ENCODE assay signal across 8 cellular contexts in genomic region chr22:42180349-42180842, GRCh38. TPM values are rescaled to one million over a fixed set of nuclear protein-coding genes. Genes with fewer than 3 reads are reported as not detected.
DNase-seq lines count a peak whose midpoint lies in the region; ATAC-seq and TF ChIP-seq lines count a peak whose summit lies in the region.

No MANE protein-coding gene starts in this region.

- H3K27me3 Mint-ChIP-seq in WTC11 (ENCODE audit: low read depth) (no peaks in the 10 kb centered on the region), endodermal cell (ENCODE audit: insufficient read depth) (no peaks in the 10 kb centered on the region)

- peaks cover 27% of the 10 kb centered on the region for H3K4me1 ChIP-seq in endodermal cell (ENCODE audit: control insufficient read depth, insufficient read depth, low read length)
- H3K4me1 ChIP-seq in parathyroid adenoma: no peaks in the 10 kb centered on the region

- H3K79me2 ChIP-seq in parathyroid adenoma: peaks cover 4% of the 10 kb centered on the region

- CTCF ChIA-PET in WTC11 (lab: Charles Lee) (no interaction called here), HEK293T (lab: Yijun Ruan, JAX) (interaction anchor here (0.6 to 0.8 kb wide), 2 partner anchors 9 to 263 kb away, joined by 3 read pairs; no protein-coding TSS in a partner anchor)

- DNase-seq in GM12865 (ENCODE audit: low read depth) (peak; percentile 41), WTC11 (ENCODE audit: low spot score) (no peak), endodermal cell (peak; percentile 30), HEK293T (ENCODE audit: extremely low spot score) (no peak), epidermal melanocyte (ENCODE audit: insufficient read length, low spot score) (no peak)

- peak overlapping the region; percentile 74; the same call in 1 of the 2 replicates for H3K27ac Mint-ChIP-seq in WTC11
- peak overlapping the region; percentile 87 for H3K27ac Mint-ChIP-seq in endodermal cell

- H3K27me3 ChIP-seq in endodermal cell (ENCODE audit: control insufficient read depth, insufficient read depth, low read length, poor library complexity, severe bottlenecking) (no peaks in the 10 kb centered on the region), parathyroid adenoma (ENCODE audit: control insufficient read depth, insufficient read depth, low read length) (no peaks in the 10 kb centered on the region)

- H3K9me3 ChIP-seq in endodermal cell (ENCODE audit: control insufficient read depth, low read length): no peaks in the 10 kb centered on the region
- H3K9me3 ChIP-seq in parathyroid adenoma (ENCODE audit: control insufficient read depth, low read length): no peaks in the 10 kb centered on the region

- no peak for TF ChIP-seq CTCF in GM12865 (IDR thresholded peaks at IDR 0.05; ENCODE audit: insufficient read depth, low read depth, low read length, missing control alignments)
- no peak for TF ChIP-seq CTCF in WTC11 (IDR thresholded peaks at IDR 0.05)
- no peak for TF ChIP-seq CTCF in endodermal cell (conservative IDR thresholded peaks at IDR 0.05)
- no peak for TF ChIP-seq CTCF in parathyroid adenoma (IDR thresholded peaks at IDR 0.05)

- no peak overlapping the region for H3K4me3 ChIP-seq in GM12865 (ENCODE audit: low read depth, low read length)
- no peak overlapping the region for H3K4me3 ChIP-seq in endodermal cell (ENCODE audit: low read length)
- H3K4me3 ChIP-seq in parathyroid adenoma (ENCODE audit: low read depth, low read length): no peak overlapping the region

- H2AFZ ChIP-seq in parathyroid adenoma: no peak overlapping the region

- H3K9ac ChIP-seq in endodermal cell (ENCODE audit: extremely low read depth, low read length, poor library complexity, severe bottlenecking) (no peak overlapping the region), parathyroid adenoma (no peak overlapping the region)

- H3K4me1 Mint-ChIP-seq in WTC11: 0 out of 2 replicates have a peak, but pooled peaks cover 3% of the 10 kb centered on the region
- H3K4me1 Mint-ChIP-seq in endodermal cell: peaks cover 49% of the 10 kb centered on the region

- no peak for ATAC-seq in WTC11
- no peak for ATAC-seq in GM19455 (IDR thresholded peaks at IDR 0.05; ENCODE audit: unreplicated experiment)
- no peak for ATAC-seq in HG02623 (IDR thresholded peaks at IDR 0.05; ENCODE audit: unreplicated experiment)

- peaks cover 17% of the 10 kb centered on the region for H3K36me3 Mint-ChIP-seq in WTC11
- peaks cover 30% of the 10 kb centered on the region for H3K36me3 Mint-ChIP-seq in endodermal cell (ENCODE audit: low read depth)

- H3K4me3 Mint-ChIP-seq in WTC11 (no peak overlapping the region), endodermal cell (no peak overlapping the region)

- H3K27ac ChIP-seq in endodermal cell (ENCODE audit: low read depth, low read length) (no peak overlapping the region), parathyroid adenoma (no peak overlapping the region)

- H3K36me3 ChIP-seq in endodermal cell (ENCODE audit: control insufficient read depth, insufficient read depth, low read length): peaks cover 19% of the 10 kb centered on the region
- H3K36me3 ChIP-seq in parathyroid adenoma (ENCODE audit: control insufficient read depth, insufficient read depth, low read length): no peaks in the 10 kb centered on the region

- POLR2A ChIA-PET in WTC11 (lab: Charles Lee) (no interaction called here), HEK293T (lab: Yijun Ruan, JAX) (no interaction called here)

- 89 to 94% methylated on average over 5 to 6 of the region's 6 CpGs for WGBS in endodermal cell (ENCODE audit: insufficient coverage in 1 of 2, insufficient read length in 1 of 2), 2 experiments

- H3K9me3 Mint-ChIP-seq in WTC11 (no peaks in the 10 kb centered on the region), endodermal cell (no peaks in the 10 kb centered on the region)

- peak overlapping the region; percentile 16 for H3K4me2 ChIP-seq in parathyroid adenoma (ENCODE audit: low read length)

TF ChIP-seq in WTC11, 78 proteins besides CTCF, POLR2A, EP300 and RAD21 (continues in another document):
- TF ChIP-seq ZSCAN18 (CRISPR knock-in tag; IDR thresholded peaks at IDR 0.05): no peak
- no peak for TF ChIP-seq ELF4 (CRISPR knock-in tag; IDR thresholded peaks at IDR 0.05; ENCODE audit: low read depth)
- no peak for TF ChIP-seq PRRX2 (CRISPR knock-in tag; IDR thresholded peaks at IDR 0.05)
- no peak for TF ChIP-seq JUN (CRISPR knock-in tag; IDR thresholded peaks at IDR 0.05)
- no peak for TF ChIP-seq HMGA2 (CRISPR knock-in tag; IDR thresholded peaks at IDR 0.05)
- no peak for TF ChIP-seq FOXK1 (CRISPR knock-in tag; IDR thresholded peaks at IDR 0.05)
- TF ChIP-seq EMX1 (CRISPR knock-in tag; IDR thresholded peaks at IDR 0.05): no peak
- no peak for TF ChIP-seq NFYB (CRISPR knock-in tag; conservative IDR thresholded peaks at IDR 0.05; ENCODE audit: low read depth)
- TF ChIP-seq ETV6 (CRISPR knock-in tag; IDR thresholded peaks at IDR 0.05): no peak
- TF ChIP-seq NR3C1 (CRISPR knock-in tag; conservative IDR thresholded peaks at IDR 0.05; ENCODE audit: low read depth): no peak
- no peak for TF ChIP-seq GTF2I (CRISPR knock-in tag; conservative IDR thresholded peaks at IDR 0.05)
- TF ChIP-seq, protein P1, sequence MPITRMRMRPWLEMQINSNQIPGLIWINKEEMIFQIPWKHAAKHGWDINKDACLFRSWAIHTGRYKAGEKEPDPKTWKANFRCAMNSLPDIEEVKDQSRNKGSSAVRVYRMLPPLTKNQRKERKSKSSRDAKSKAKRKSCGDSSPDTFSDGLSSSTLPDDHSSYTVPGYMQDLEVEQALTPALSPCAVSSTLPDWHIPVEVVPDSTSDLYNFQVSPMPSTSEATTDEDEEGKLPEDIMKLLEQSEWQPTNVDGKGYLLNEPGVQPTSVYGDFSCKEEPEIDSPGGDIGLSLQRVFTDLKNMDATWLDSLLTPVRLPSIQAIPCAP (CRISPR knock-in tag; IDR thresholded peaks at IDR 0.05): no peak
- TF ChIP-seq GABPB1 (CRISPR knock-in tag; IDR thresholded peaks at IDR 0.05): no peak

TF ChIP-seq in HEK293T, 16 proteins besides CTCF, POLR2A, EP300 and RAD21:
- TF ChIP-seq FOXM1 (IDR thresholded peaks at IDR 0.05; ENCODE audit: borderline replicate concordance) (no peak), ELF4 (IDR thresholded peaks at IDR 0.05) (no peak), FOXK2 (IDR thresholded peaks at IDR 0.05) (no peak), ARNT (IDR thresholded peaks at IDR 0.05) (no peak), CTBP1 (IDR thresholded peaks at IDR 0.05; ENCODE audit: borderline replicate concordance) (no peak), BHLHE40 (IDR thresholded peaks at IDR 0.05; ENCODE audit: borderline replicate concordance) (no peak), HDGF (IDR thresholded peaks at IDR 0.05; ENCODE audit: borderline replicate concordance) (no peak), NFRKB (IDR thresholded peaks at IDR 0.05) (no peak), SUZ12 (IDR thresholded peaks at IDR 0.05) (no peak), L3MBTL2 (conservative IDR thresholded peaks at IDR 0.05) (no peak), FOXA1 (IDR thresholded peaks at IDR 0.05) (no peak), TARDBP (IDR thresholded peaks at IDR 0.05) (no peak), SP1 (IDR thresholded peaks at IDR 0.05) (no peak), LEF1 (IDR thresholded peaks at IDR 0.05; ENCODE audit: borderline replicate concordance) (no peak), ZNF384 (IDR thresholded peaks at IDR 0.05) (no peak)
- TF ChIP-seq, protein P2, sequence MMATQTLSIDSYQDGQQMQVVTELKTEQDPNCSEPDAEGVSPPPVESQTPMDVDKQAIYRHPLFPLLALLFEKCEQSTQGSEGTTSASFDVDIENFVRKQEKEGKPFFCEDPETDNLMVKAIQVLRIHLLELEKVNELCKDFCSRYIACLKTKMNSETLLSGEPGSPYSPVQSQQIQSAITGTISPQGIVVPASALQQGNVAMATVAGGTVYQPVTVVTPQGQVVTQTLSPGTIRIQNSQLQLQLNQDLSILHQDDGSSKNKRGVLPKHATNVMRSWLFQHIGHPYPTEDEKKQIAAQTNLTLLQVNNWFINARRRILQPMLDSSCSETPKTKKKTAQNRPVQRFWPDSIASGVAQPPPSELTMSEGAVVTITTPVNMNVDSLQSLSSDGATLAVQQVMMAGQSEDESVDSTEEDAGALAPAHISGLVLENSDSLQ (IDR thresholded peaks at IDR 0.05): no peak

RNA-seq across cellular contexts. Expression of gene CYP2D6, which starts 49.8 kb away (rescaled TPM):
- total RNA-seq in WTC11 (2021) (1.4 to 1.7 TPM (median 1.6 TPM) in 3 replicates), endodermal cell (10 to 100 TPM in 1 of 2 donors, 1 to 10 TPM in 1; 5.6 to 10.9 TPM)
- polyA plus RNA-seq in endodermal cell (2013, experiment 1 of 2): 1.8 TPM
- polyA plus RNA-seq in endodermal cell (2013, experiment 2 of 2): 2.5 TPM

Comparison
In these comparisons a context has a peak if more than half of its experiments do, and no peak if none do; other contexts are left out.
1. DNase-seq: peak in GM12865 (single experiment) and endodermal cell (single experiment); none in WTC11 (single experiment), HEK293T (single experiment) and epidermal melanocyte (single experiment).